22 cellular contexts compared by ENCODE assay signal in the genomic region with DNA sequence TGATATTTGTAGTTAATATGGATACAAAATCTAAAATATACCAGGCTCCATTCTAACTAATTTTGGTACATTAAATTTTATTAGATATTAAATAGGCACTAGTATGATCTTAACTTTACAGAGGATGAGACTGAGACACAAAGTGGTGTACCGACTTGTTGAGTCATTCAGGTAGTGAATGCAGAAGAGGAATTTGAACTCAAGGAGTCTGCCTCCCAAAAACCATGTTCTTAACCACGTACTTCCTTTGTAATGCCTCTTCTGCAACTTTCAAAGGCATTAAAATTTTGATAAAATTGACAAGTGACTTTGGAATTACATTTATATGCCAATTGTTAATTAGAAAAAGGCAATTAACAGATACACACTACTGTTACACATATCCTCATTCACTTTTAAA.
"Had no signal": no experiment of that assay in that cellular context is flagged by ENCODE, and none has a peak within 500 bp of the region (broad histone marks: within the 10 kb centered on the region; RNA-seq: fewer than 3 reads in every experiment).

No MANE protein-coding gene starts in this region.

- H3K27ac ChIP-seq: brain microvascular endothelial cell, gastrocnemius medialis, left ventricle myocardium inferior, tibial artery had no signal

- H3K36me3 ChIP-seq: brain microvascular endothelial cell, gastrocnemius medialis, left ventricle myocardium inferior, tibial artery had no signal

- ATAC-seq: activated CD4-positive, alpha-beta T cell treated with anti-CD3 and anti-CD28 coated beads for 36 hours; activated naive CD4-positive, alpha-beta T cell treated with anti-CD3 and anti-CD28 coated beads, Interleukin-2, amount 50 U/mL, for 72 hours; activated T-helper 17 cell treated with anti-CD3 and anti-CD28 coated beads, Interleukin-2, amount 50 U/mL, for 72 hours; gastrocnemius medialis; naive thymus-derived CD4-positive, alpha-beta T cell; sciatic nerve; stimulated activated effector memory CD8-positive, alpha-beta T cell treated with anti-CD3 and anti-CD28 coated beads, Interleukin-12 subunit alpha, Interleukin-12 subunit beta, amount 100 ng/mL, for 72 hours; stimulated activated naive CD8-positive, alpha-beta T cell treated with anti-CD3 and anti-CD28 coated beads, Interleukin-15, amount 100 ng/mL, for 72 hours had no signal

- H3K4me1 ChIP-seq: gastrocnemius medialis, left ventricle myocardium inferior, tibial artery had no signal

- H3K4me3 ChIP-seq: gastrocnemius medialis, left ventricle myocardium inferior, tibial artery had no signal

- DNase-seq: activated B cell treated with CpG ODN at 0.5 μM for 24 hours; activated CD4-positive, alpha-beta T cell treated with anti-CD3 and anti-CD28 coated beads for 36 hours; activated CD4-positive, alpha-beta T cell treated with anti-CD3 and anti-CD28 coated beads, Interleukin-2, amount 50 U/mL, for 4 hours; activated CD8-positive, alpha-beta memory T cell treated with anti-CD3 and anti-CD28 coated beads for 24 hours; activated CD8-positive, alpha-beta memory T cell treated with anti-CD3 and anti-CD28 coated beads, Interleukin-2, amount 50 U/mL, for 4 hours; activated T-cell treated with anti-CD3 and anti-CD28 coated beads, Interleukin-2, amount 50 U/mL, for 24 hours; aorta; brain microvascular endothelial cell; caudate nucleus; effector CD8-positive, alpha-beta T cell; gastrocnemius medialis; hippocampal formation; left ventricle myocardium inferior; naive thymus-derived CD4-positive, alpha-beta T cell; small intestine; stimulated activated CD4-positive, alpha-beta T cell treated with anti-CD3 and anti-CD28 coated beads, Interleukin-2, amount 100 ng/mL, for 24 hours; stimulated activated naive CD8-positive, alpha-beta T cell treated with anti-CD3 and anti-CD28 coated beads, Interleukin-15, amount 100 ng/mL, for 72 hours; tibial artery had no signal

- H3K27me3 ChIP-seq: brain microvascular endothelial cell, gastrocnemius medialis, tibial artery had no signal

- H3K9me3 ChIP-seq: gastrocnemius medialis, left ventricle myocardium inferior, tibial artery had no signal
